ENCODE assay signal across 24 cellular contexts in the genomic region with DNA sequence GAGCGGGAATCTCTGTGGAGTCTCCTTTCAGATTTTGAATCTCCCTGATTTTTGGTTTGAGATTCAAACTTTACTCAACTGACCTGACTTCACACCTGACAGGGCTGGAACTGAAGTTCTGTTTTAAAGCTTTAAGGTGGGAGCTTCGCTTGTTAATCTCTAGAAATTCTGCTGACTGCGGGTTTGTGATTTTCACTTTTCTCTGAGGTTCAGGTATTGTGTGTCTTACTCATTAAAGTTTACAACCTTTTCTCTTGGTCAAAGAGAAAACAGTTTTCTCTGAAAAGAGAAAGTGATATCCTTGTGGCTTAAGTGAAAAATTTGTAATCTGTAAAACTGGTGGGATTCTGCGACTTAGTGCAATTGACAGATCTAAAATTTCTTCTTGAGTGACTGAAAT. TPM values are rescaled to one million over a fixed set of nuclear protein-coding genes. Genes with fewer than 3 reads are reported as not detected.
"Had no signal": no experiment of that assay in that cellular context is flagged by ENCODE, and none has a peak within 500 bp of the region (broad histone marks: within the 10 kb centered on the region; RNA-seq: fewer than 3 reads in every experiment).

No MANE protein-coding gene starts in this region.

- H3K27ac ChIP-seq: KMS-11, SJSA1, SK-N-MC had no signal

- H3K4me2 ChIP-seq: KMS-11 had no signal

- DNase-seq: IMR-90, Kasumi-1, MM.1S, NCI-H1092 treated with DMSO at 0.1 percent for 48 hours, NCI-H1436, NCI-H187, NCI-H2029, NCI-H2081 treated with DMSO at 0.1 percent for 48 hours, NCI-H2171, NCI-H226, NCI-H446, NCI-H510A, NCI-H524 treated with DMSO at 0.1 percent for 48 hours, NCI-H69, NCI-H774, Right ventricle myocardium superior, RPMI8226, SIG-M5 had no signal

- H3K4me3 ChIP-seq: SJSA1, SK-N-MC had no signal

- H3K36me3 ChIP-seq: SJSA1 had no signal

- FAIRE-seq: RCC 7860 had no signal

RNA-seq across cellular contexts. Expression of gene MAS1, which starts 57.4 kb away (rescaled TPM):
- total RNA-seq: HT-29, IMR-90, M059J, Right ventricle myocardium superior, SJSA1 had no signal
